ENCODE assay signal across 8 cellular contexts in genomic region chr22:49992921-49993648, GRCh38. TPM values are rescaled to one million over a fixed set of nuclear protein-coding genes. Genes with fewer than 3 reads are reported as not detected.
DNase-seq lines count a peak whose midpoint lies in the region; TF ChIP-seq lines count a peak whose summit lies in the region.

No MANE protein-coding gene starts in this region.

- intact Hi-C loops in Calu3 (cut with micrococcal nuclease; ENCODE audit: unreplicated experiment), result loop anchor here (5.0 kb wide), 2 partner anchors 34 to 61 kb away; no protein-coding TSS in a partner anchor

- H3K9me3 Mint-ChIP-seq in Calu3 (ENCODE audit: low read depth, unreplicated experiment), result peaks cover 8% of the 10 kb centered on the region

- H3K4me3 Mint-ChIP-seq in Calu3 (ENCODE audit: low read depth, unreplicated experiment), result no peak overlapping the region

- H3K27me3 Mint-ChIP-seq in Calu3 (ENCODE audit: unreplicated experiment), result no peaks in the 10 kb centered on the region

- DNase-seq in Calu3 (peak; percentile 78), LHCN-M2 (ENCODE audit: low read depth) (peak; percentile 14), dedifferentiated amniotic fluid mesenchymal stem cell (ENCODE audit: extremely low spot score) (peak; percentile 26), lung microvascular endothelial cell (ENCODE audit: low read depth in 2 of 2) (peak; percentile 71 to 83), NCI-H510A (lab: John Stamatoyannopoulos, UW) (no peak), NCI-H226 (no peak)
- peak; percentile 50 to 62 for DNase-seq in activated CD4-positive, alpha-beta T cell treated with anti-CD3 and anti-CD28 coated beads for 24 hours (ENCODE audit: low read depth in 2 of 2)
- DNase-seq in stimulated activated CD8-positive, alpha-beta memory T cell treated with anti-CD3 and anti-CD28 coated beads, Interleukin-2, amount 100 ng/mL, for 48 hours (ENCODE audit: low read depth in 2 of 2), result peak; percentile 55 to 64

- BruUV-seq in Calu3 (replicated peaks; lab: Mats Ljungman, UMichigan), result no TSS peak

- no peaks in the 10 kb centered on the region for H3K36me3 Mint-ChIP-seq in Calu3 (ENCODE audit: insufficient read depth, unreplicated experiment)

- peaks cover 6% of the 10 kb centered on the region for H3K4me1 Mint-ChIP-seq in Calu3 (ENCODE audit: low read depth, unreplicated experiment)

- no peak overlapping the region for H3K27ac Mint-ChIP-seq in Calu3 (ENCODE audit: unreplicated experiment)

- peak; percentile 71 for TF ChIP-seq CTCF in Calu3 (IDR thresholded peaks at IDR 0.05; ENCODE audit: unreplicated experiment)

- CTCF ChIA-PET in Calu3 (lab: Charles Lee), result interaction anchor here (0.7 to 1.6 kb wide), 5 partner anchors 11 to 63 kb away, joined by 3 to 12 read pairs (median 3); no protein-coding TSS in a partner anchor

RNA-seq across cellular contexts. Expression of gene IL17REL, which starts 19.5 kb away (rescaled TPM):
- total RNA-seq in Calu3 (2022) (not detected in 2 replicates), LHCN-M2 (2014; rRNA removed) (not detected in 2 replicates), lung microvascular endothelial cell (under 0.01 TPM in 1 of 2 replicates, not detected in the other)
- polyA plus RNA-seq in LHCN-M2 (2012), result not detected

RNA-seq across cellular contexts. Expression of gene PIM3, which starts 32.5 kb away (rescaled TPM):
- total RNA-seq in Calu3 (2022) (86.3 and 97.3 TPM in 2 replicates), LHCN-M2 (2014; rRNA removed) (30.5 and 30.8 TPM in 2 replicates), lung microvascular endothelial cell (156 and 396 TPM in 2 replicates)
- 8.4 TPM for polyA plus RNA-seq in LHCN-M2 (2012)

Comparison
In these comparisons a context has a peak if more than half of its experiments do, and no peak if none do; other contexts are left out.
1. DNase-seq: peak in Calu3 (single experiment), LHCN-M2 (single experiment), activated CD4-positive, alpha-beta T cell treated with anti-CD3 and anti-CD28 coated beads for 24 hours (2 of 2), dedifferentiated amniotic fluid mesenchymal stem cell (single experiment), lung microvascular endothelial cell (2 of 2) and stimulated activated CD8-positive, alpha-beta memory T cell treated with anti-CD3 and anti-CD28 coated beads, Interleukin-2, amount 100 ng/mL, for 48 hours (2 of 2); none in NCI-H510A (single experiment) and NCI-H226 (single experiment).